In genomic region chr5:93941897-93942296, GRCh38 we compare ENCODE assay signal across 17 cellular contexts.
"Had no signal": no experiment of that assay in that cellular context is flagged by ENCODE, and none has a peak within 500 bp of the region (broad histone marks: within the 10 kb centered on the region; RNA-seq: fewer than 3 reads in every experiment).

No MANE protein-coding gene starts in this region.

- H3K4me3 ChIP-seq: ascending aorta, dorsolateral prefrontal cortex, right atrium auricular region, skin epidermis, thyroid gland had no signal

- DNase-seq: activated CD4-positive, alpha-beta T cell treated with anti-CD3 and anti-CD28 coated beads for 48 hours; activated CD8-positive, alpha-beta memory T cell treated with anti-CD3 and anti-CD28 coated beads, Interleukin-2, amount 50 U/mL, for 48 hours; activated CD8-positive, alpha-beta T cell treated with anti-CD3 and anti-CD28 coated beads, Interleukin-2, amount 10 ng/mL, durations not matched to agents 7 days and 5 days; activated naive CD4-positive, alpha-beta T cell treated with Interleukin-2 at 50 U/mL for 16 hours; activated naive CD8-positive, alpha-beta T cell treated with anti-CD3 and anti-CD28 coated beads, Interleukin-2, amount 50 U/mL, for 24 hours; dorsolateral prefrontal cortex; glutamatergic neuron; immature natural killer cell; left cardiac atrium; naive thymus-derived CD8-positive, alpha-beta T cell; nucleus accumbens; thyroid gland had no signal

- H3K27me3 ChIP-seq: ascending aorta, dorsolateral prefrontal cortex, right atrium auricular region, thyroid gland had no signal

- FAIRE-seq: bronchial epithelial cell, urothelium cell line had no signal

- H3K4me1 ChIP-seq: ascending aorta, right atrium auricular region, thyroid gland had no signal

- H3K36me3 ChIP-seq: ascending aorta, right atrium auricular region, thyroid gland had no signal

- H3K9me3 ChIP-seq: ascending aorta, right atrium auricular region, thyroid gland had no signal
